In genomic region chr6:46174904-46175303, GRCh38 we compare ENCODE assay signal across 13 cellular contexts. TPM values are rescaled to one million over a fixed set of nuclear protein-coding genes. Genes with fewer than 3 reads are reported as not detected.
"Had no signal": no experiment of that assay in that cellular context is flagged by ENCODE, and none has a peak within 500 bp of the region (broad histone marks: within the 10 kb centered on the region; RNA-seq: fewer than 3 reads in every experiment).

No MANE protein-coding gene starts in this region.

- H3K9me3 Mint-ChIP-seq: nephron, WTC11 had no signal

- H3K27ac Mint-ChIP-seq: activated CD4-positive, alpha-beta T cell treated with anti-CD3 and anti-CD28 coated beads for 36 hours; nephron; WTC11 had no signal

- H3K4me1 ChIP-seq: parathyroid adenoma, thyroid gland had no signal

- H3K9me3 ChIP-seq: lower lobe of right lung, right lobe of liver, thyroid gland had no signal

- H3K27ac ChIP-seq: lower lobe of right lung, parathyroid adenoma, right lobe of liver, thyroid gland had no signal

- DNase-seq: activated CD8-positive, alpha-beta memory T cell treated with anti-CD3 and anti-CD28 coated beads for 24 hours; activated naive CD4-positive, alpha-beta T cell treated with Interleukin-2 at 50 U/mL for 16 hours; hippocampal formation; islet precursor cell; lower lobe of right lung; right lobe of liver; stimulated activated CD4-positive, alpha-beta T cell treated with anti-CD3 and anti-CD28 coated beads, Interleukin-4, amount 100 ng/mL, for 4 hours; thyroid gland had no signal

- H3K4me3 Mint-ChIP-seq: activated CD4-positive, alpha-beta T cell treated with anti-CD3 and anti-CD28 coated beads for 36 hours; nephron; WTC11 had no signal

- ATAC-seq: lower lobe of right lung, WTC11 had no signal

- H3K27me3 ChIP-seq: right lobe of liver, thyroid gland had no signal

- H3K4me3 ChIP-seq: lower lobe of right lung, right lobe of liver, thyroid gland had no signal

- H3K36me3 ChIP-seq: lower lobe of right lung, right lobe of liver, thyroid gland had no signal

- H3K36me3 Mint-ChIP-seq: WTC11 had no signal

RNA-seq across cellular contexts. Expression of gene ENPP5, which starts 4.1 kb away (rescaled TPM):
- total RNA-seq: T-helper 2 cell treated with Interferon-gamma antibody and Interleukin-4, amounts not matched to agents 100 ng/mL and 5 ng/mL, for 36 hours had no signal
